Comparison of ENCODE assay signal across 18 cellular contexts in genomic region chr22:18148508-18148965, GRCh38. TPM values are rescaled to one million over a fixed set of nuclear protein-coding genes. Genes with fewer than 3 reads are reported as not detected.
DNase-seq lines count a peak whose midpoint lies in the region; ATAC-seq, FAIRE-seq and TF ChIP-seq lines count a peak whose summit lies in the region.
"Had no signal": no experiment of that assay in that cellular context is flagged by ENCODE, and none has a peak within 500 bp of the region (broad histone marks: within the 10 kb centered on the region; RNA-seq: fewer than 3 reads in every experiment).

No MANE protein-coding gene starts in this region.

- no peak for DNase-seq in activated naive CD4-positive, alpha-beta T cell treated with anti-CD3 and anti-CD28 coated beads, Interleukin-2, amount 50 U/mL, for 16 hours
- DNase-seq in GM23338 (ENCODE audit: low spot score) (no peak), astrocyte (ENCODE audit: low read depth) (no peak), neural crest cell (ENCODE audit: low read depth, low spot score) (no peak), NCI-H2227 (lab: John Stamatoyannopoulos, UW; ENCODE audit: unreplicated experiment) (no peak)
- DNase-seq: activated CD4-positive, alpha-beta T cell treated with anti-CD3 and anti-CD28 coated beads, Interleukin-2, amount 50 U/mL, for 48 hours; BE2C; cerebellar nuclear complex; foreskin keratinocyte; NCI-H1436 treated with DMSO at 0.1 percent for 48 hours; SHP77 treated with DMSO at 0.1 percent for 48 hours; T1000 had no signal

- ATAC-seq in GM23338 (no peak), GM19455 (IDR thresholded peaks at IDR 0.05; ENCODE audit: unreplicated experiment) (no peak), GM19452 (IDR thresholded peaks at IDR 0.05; ENCODE audit: unreplicated experiment) (no peak)
- ATAC-seq: stimulated activated effector memory CD8-positive, alpha-beta T cell treated with anti-CD3 and anti-CD28 coated beads, Interleukin-12 subunit alpha, Interleukin-12 subunit beta, amount 100 ng/mL, for 72 hours had no signal

- H3K4me3 ChIP-seq in GM23338 (no peak overlapping the region), astrocyte (ENCODE audit: insufficient read depth, low read depth, low read length) (no peak overlapping the region)

- peaks cover 9% of the 10 kb centered on the region; the same call in 1 of the 2 replicates for H3K4me1 ChIP-seq in GM23338 (ENCODE audit: insufficient read depth)
- H3K4me1 ChIP-seq in astrocyte (ENCODE audit: insufficient read depth, low read length), result no peaks in the 10 kb centered on the region
- H3K4me1 ChIP-seq: BE2C, foreskin keratinocyte had no signal

- H2AFZ ChIP-seq in GM23338, result no peak overlapping the region
- H2AFZ ChIP-seq in astrocyte (ENCODE audit: low read depth, low read length), result no peak overlapping the region

- H4K20me1 ChIP-seq in GM23338 (replicated peaks; ENCODE audit: insufficient read depth), result no peaks in the 10 kb centered on the region
- no peaks in the 10 kb centered on the region for H4K20me1 ChIP-seq in astrocyte (ENCODE audit: insufficient read depth, low read length)

- H3K9me3 Mint-ChIP-seq in activated naive CD4-positive, alpha-beta T cell treated with anti-CD3 and anti-CD28 coated beads, Interleukin-2, amount 50 U/mL, for 24 hours, result no peaks in the 10 kb centered on the region
- no peaks in the 10 kb centered on the region; the same call in 2 of the 3 replicates for H3K9me3 Mint-ChIP-seq in GM23338
- H3K9me3 Mint-ChIP-seq in astrocyte (ENCODE audit: unreplicated experiment), result peaks cover 7% of the 10 kb centered on the region
- no peaks in the 10 kb centered on the region for H3K9me3 Mint-ChIP-seq in neural crest cell
- H3K9me3 Mint-ChIP-seq: stimulated activated effector memory CD8-positive, alpha-beta T cell treated with anti-CD3 and anti-CD28 coated beads, Interleukin-12 subunit alpha, Interleukin-12 subunit beta, amount 100 ng/mL, for 72 hours had no signal

- H3K27ac ChIP-seq in GM23338 (ENCODE audit: low read depth), result no peak overlapping the region
- no peak overlapping the region for H3K27ac ChIP-seq in astrocyte (ENCODE audit: low read depth, low read length)

- H3K9me2 ChIP-seq in GM23338 (ENCODE audit: insufficient read depth), result no peaks in the 10 kb centered on the region

- H3K4me1 Mint-ChIP-seq in activated naive CD4-positive, alpha-beta T cell treated with anti-CD3 and anti-CD28 coated beads, Interleukin-2, amount 50 U/mL, for 24 hours, result peaks cover 52% of the 10 kb centered on the region
- H3K4me1 Mint-ChIP-seq in GM23338, result peaks cover 22% of the 10 kb centered on the region
- peaks cover 9% of the 10 kb centered on the region for H3K4me1 Mint-ChIP-seq in astrocyte (ENCODE audit: low read depth, unreplicated experiment)
- H3K4me1 Mint-ChIP-seq in neural crest cell, result peaks cover 12% of the 10 kb centered on the region

- H3K9me3 ChIP-seq in astrocyte (ENCODE audit: insufficient read depth, low read depth, low read length), result no peaks in the 10 kb centered on the region
- H3K9me3 ChIP-seq: BE2C had no signal

- H3K4me2 ChIP-seq in GM23338 (peak overlapping the region; percentile 91; the same call in 1 of the 2 replicates), astrocyte (ENCODE audit: low read length) (no peak overlapping the region)

- no peaks in the 10 kb centered on the region for H3K79me2 ChIP-seq in GM23338 (replicated peaks; ENCODE audit: insufficient read depth)
- H3K79me2 ChIP-seq in astrocyte (ENCODE audit: insufficient read depth, low read length), result no peaks in the 10 kb centered on the region

- H3K36me3 Mint-ChIP-seq in activated naive CD4-positive, alpha-beta T cell treated with anti-CD3 and anti-CD28 coated beads, Interleukin-2, amount 50 U/mL, for 24 hours, result no peaks in the 10 kb centered on the region
- H3K36me3 Mint-ChIP-seq in GM23338 (ENCODE audit: low read depth) (no peaks in the 10 kb centered on the region), astrocyte (ENCODE audit: low read depth, unreplicated experiment) (peaks cover 13% of the 10 kb centered on the region), neural crest cell (ENCODE audit: low read depth) (no peaks in the 10 kb centered on the region)
- H3K36me3 Mint-ChIP-seq: stimulated activated effector memory CD8-positive, alpha-beta T cell treated with anti-CD3 and anti-CD28 coated beads, Interleukin-12 subunit alpha, Interleukin-12 subunit beta, amount 100 ng/mL, for 72 hours had no signal

- no peaks in the 10 kb centered on the region for H3K36me3 ChIP-seq in GM23338 (ENCODE audit: insufficient read depth)
- H3K36me3 ChIP-seq in astrocyte (ENCODE audit: insufficient read depth, low read length), result no peaks in the 10 kb centered on the region
- H3K36me3 ChIP-seq: BE2C had no signal

- H3F3A ChIP-seq in GM23338 (replicated peaks; ENCODE audit: low read depth), result no peaks in the 10 kb centered on the region; the same call in 1 of the 2 replicates

- no peak overlapping the region for H3K27ac Mint-ChIP-seq in activated naive CD4-positive, alpha-beta T cell treated with anti-CD3 and anti-CD28 coated beads, Interleukin-2, amount 50 U/mL, for 24 hours
- H3K27ac Mint-ChIP-seq in GM23338 (no peak overlapping the region), astrocyte (ENCODE audit: unreplicated experiment) (no peak overlapping the region), neural crest cell (ENCODE audit: unreplicated experiment) (no peak overlapping the region)

- no peak for FAIRE-seq in astrocyte (lab: Jason Lieb, UNC)
- FAIRE-seq: endometrium, urothelium cell line had no signal

- H3K27me3 ChIP-seq in GM23338 (ENCODE audit: insufficient read depth) (peaks cover 4% of the 10 kb centered on the region; the same call in 1 of the 2 replicates), astrocyte (ENCODE audit: insufficient read depth, low read length) (no peaks in the 10 kb centered on the region)
- H3K27me3 ChIP-seq: foreskin keratinocyte had no signal

- peak overlapping the region; percentile 89 for H3K4me3 Mint-ChIP-seq in activated naive CD4-positive, alpha-beta T cell treated with anti-CD3 and anti-CD28 coated beads, Interleukin-2, amount 50 U/mL, for 24 hours
- 0 out of 3 replicates have a peak overlapping the region, but pooled peaks have one; percentile 17 for H3K4me3 Mint-ChIP-seq in GM23338
- H3K4me3 Mint-ChIP-seq in astrocyte (ENCODE audit: unreplicated experiment), result peak overlapping the region; percentile 81
- H3K4me3 Mint-ChIP-seq in neural crest cell, result peak overlapping the region; percentile 33

- H3K9ac ChIP-seq in astrocyte (ENCODE audit: low read length), result no peak overlapping the region

- TF ChIP-seq CTCF in GM23338 (conservative IDR thresholded peaks at IDR 0.05; ENCODE audit: low read depth in 2 of 2), result no peak
- no peak for TF ChIP-seq CTCF in astrocyte (IDR thresholded peaks at IDR 0.05; ENCODE audit: insufficient read depth, low read depth, low read length)
- TF ChIP-seq CTCF in neural crest cell (conservative IDR thresholded peaks at IDR 0.05), result no peak

- no peaks in the 10 kb centered on the region for H3K27me3 Mint-ChIP-seq in activated naive CD4-positive, alpha-beta T cell treated with anti-CD3 and anti-CD28 coated beads, Interleukin-2, amount 50 U/mL, for 24 hours
- H3K27me3 Mint-ChIP-seq in GM23338 (ENCODE audit: insufficient read depth, low read depth, poor library complexity), result peaks cover 20% of the 10 kb centered on the region
- no peaks in the 10 kb centered on the region for H3K27me3 Mint-ChIP-seq in astrocyte (ENCODE audit: low read depth, unreplicated experiment)
- peaks cover 13% of the 10 kb centered on the region for H3K27me3 Mint-ChIP-seq in neural crest cell (ENCODE audit: low read depth)

RNA-seq across cellular contexts. Expression of gene USP18, which starts 1.4 kb away (rescaled TPM):
- total RNA-seq in GM23338 (2014; rRNA removed; shearing (Covaris generic)), result 4.4 and 6.5 TPM in 2 replicates
- polyA plus RNA-seq in GM23338 (2016; fragmentation: Nextera tagmentation; extraction: Ambion mirVana), result 3.8 and 4.2 TPM in 2 replicates
- total RNA-seq in astrocyte (78.7 and 87.1 TPM in 2 replicates), neural crest cell (2.1 and 2.2 TPM in 2 replicates)

RNA-seq across cellular contexts. Expression of gene TUBA8, which starts 37.9 kb away (rescaled TPM):
- total RNA-seq in GM23338 (2014; rRNA removed; shearing (Covaris generic)), result 0.31 TPM in 1 of 2 replicates, not detected in the other
- 0.48 and 0.64 TPM in 2 replicates for polyA plus RNA-seq in GM23338 (2016; fragmentation: Nextera tagmentation; extraction: Ambion mirVana)
- total RNA-seq in astrocyte (0.79 TPM in 1 of 2 replicates, not detected in the other), neural crest cell (2.0 and 2.8 TPM in 2 replicates)

Comparison
In these comparisons a context has a peak if more than half of its experiments do, and no peak if none do; other contexts are left out.
1. H3K4me3 Mint-ChIP-seq: peak in every context shown above with its lines; median percentile 89 in activated naive CD4-positive, alpha-beta T cell treated with anti-CD3 and anti-CD28 coated beads, Interleukin-2, amount 50 U/mL, for 24 hours; 81 in astrocyte; 33 in neural crest cell; 17 in GM23338.
2. RNA of gene USP18, which starts 1.4 kb away (total RNA-seq): 78.7 to 87.1 TPM in astrocyte; 4.4 to 6.5 TPM in GM23338 and 2.1 to 2.2 TPM in neural crest cell; every median in the first group is over 10 times any median in the second.